ENCODE assay signal across 19 cellular contexts in genomic region chr5:108255468-108255867, GRCh38.
"Had no signal": no experiment of that assay in that cellular context is flagged by ENCODE, and none has a peak within 500 bp of the region (broad histone marks: within the 10 kb centered on the region; RNA-seq: fewer than 3 reads in every experiment).

No MANE protein-coding gene starts in this region.

- H3K9me3 Mint-ChIP-seq: activated CD4-positive, alpha-beta memory T cell treated with anti-CD3 and anti-CD28 coated beads for 36 hours; activated naive CD4-positive, alpha-beta T cell treated with anti-CD3 and anti-CD28 coated beads, Interleukin-2, amount 50 U/mL, for 72 hours; activated T-cell treated with anti-CD3 and anti-CD28 coated beads, Interleukin-2, amount 50 U/mL, for 24 hours; neural crest cell had no signal

- H3K9me3 ChIP-seq: colonic mucosa, esophagus muscularis mucosa, ovary, spleen, thoracic aorta had no signal

- H3K27ac ChIP-seq: colonic mucosa, esophagus muscularis mucosa, hepatocyte, ovary, spleen, thoracic aorta, WERI-Rb-1 had no signal

- H3K36me3 Mint-ChIP-seq: activated CD4-positive, alpha-beta memory T cell treated with anti-CD3 and anti-CD28 coated beads for 36 hours; activated naive CD4-positive, alpha-beta T cell treated with anti-CD3 and anti-CD28 coated beads, Interleukin-2, amount 50 U/mL, for 72 hours had no signal

- H3K27me3 ChIP-seq: colonic mucosa, esophagus muscularis mucosa, hepatocyte, ovary, spleen had no signal

- H3K27me3 Mint-ChIP-seq: activated CD4-positive, alpha-beta memory T cell treated with anti-CD3 and anti-CD28 coated beads for 36 hours; activated CD4-positive, alpha-beta T cell treated with anti-CD3 and anti-CD28 coated beads for 36 hours; activated T-cell treated with anti-CD3 and anti-CD28 coated beads, Interleukin-2, amount 50 U/mL, for 24 hours had no signal

- H3K27ac Mint-ChIP-seq: activated CD4-positive, alpha-beta memory T cell treated with anti-CD3 and anti-CD28 coated beads for 36 hours; activated CD4-positive, alpha-beta T cell treated with anti-CD3 and anti-CD28 coated beads for 36 hours; activated naive CD4-positive, alpha-beta T cell treated with anti-CD3 and anti-CD28 coated beads, Interleukin-2, amount 50 U/mL, for 72 hours; activated T-cell treated with anti-CD3 and anti-CD28 coated beads, Interleukin-2, amount 50 U/mL, for 24 hours had no signal

- DNase-seq: activated CD4-positive, alpha-beta memory T cell treated with anti-CD3 and anti-CD28 coated beads for 36 hours; activated CD4-positive, alpha-beta T cell treated with anti-CD3 and anti-CD28 coated beads for 36 hours; activated effector memory CD4-positive, alpha-beta T cell treated with Interleukin-2 at 50 U/mL for 16 hours; activated T-cell treated with anti-CD3 and anti-CD28 coated beads, Interleukin-2, amount 50 U/mL, for 24 hours; caudate nucleus; colonic mucosa; islet precursor cell; midbrain; ovary; spleen; T1000; WERI-Rb-1 had no signal

- H3K36me3 ChIP-seq: colonic mucosa, esophagus muscularis mucosa, ovary, spleen, thoracic aorta, WERI-Rb-1 had no signal

- ATAC-seq: activated CD4-positive, alpha-beta T cell treated with anti-CD3 and anti-CD28 coated beads for 36 hours; activated naive CD4-positive, alpha-beta T cell treated with anti-CD3 and anti-CD28 coated beads, Interleukin-2, amount 50 U/mL, for 72 hours; left lobe of liver; sciatic nerve had no signal

- H3K4me3 ChIP-seq: colonic mucosa, esophagus muscularis mucosa, hepatocyte, ovary, spleen, thoracic aorta had no signal

- H3K4me3 Mint-ChIP-seq: activated CD4-positive, alpha-beta memory T cell treated with anti-CD3 and anti-CD28 coated beads for 36 hours; activated CD4-positive, alpha-beta T cell treated with anti-CD3 and anti-CD28 coated beads for 36 hours; activated T-cell treated with anti-CD3 and anti-CD28 coated beads, Interleukin-2, amount 50 U/mL, for 24 hours; neural crest cell had no signal

- H3K4me1 ChIP-seq: colonic mucosa had no signal
